In the genomic region with DNA sequence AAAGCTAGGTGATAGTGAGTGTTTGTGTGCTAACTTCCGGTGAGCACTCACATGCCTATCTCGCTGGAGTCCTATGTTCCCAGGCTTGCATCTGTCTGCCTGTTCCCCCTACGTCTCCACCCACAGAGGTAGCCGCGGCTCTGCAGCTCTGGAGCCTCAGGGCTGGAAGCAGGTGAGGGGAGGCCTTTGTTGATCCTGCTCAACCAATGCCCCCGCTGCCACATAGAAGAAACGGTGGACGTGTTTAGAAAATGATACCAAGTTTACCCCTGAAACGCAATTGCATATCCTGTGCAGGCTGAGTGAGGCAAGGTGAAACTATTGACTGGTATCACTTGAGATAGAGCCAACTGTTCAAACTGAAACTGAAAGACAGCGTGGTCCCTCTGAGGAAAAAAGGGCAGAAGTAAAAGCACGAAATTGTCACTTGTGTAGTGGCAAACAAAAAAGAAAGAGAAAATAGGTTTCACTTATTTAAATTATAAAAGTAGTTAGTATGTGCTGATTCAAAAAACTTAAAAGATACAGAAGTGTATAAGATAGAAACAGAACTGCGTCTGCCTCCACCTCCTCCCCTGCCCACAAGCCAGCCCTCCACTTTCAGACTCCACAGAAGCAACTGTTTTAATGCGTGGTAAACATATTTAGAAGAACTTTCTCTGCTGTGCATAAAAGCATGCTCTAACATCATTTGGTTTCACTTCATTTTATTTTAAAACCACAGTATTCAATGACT, we compare ENCODE assay signal across 8 cellular contexts. TPM values are rescaled to one million over a fixed set of nuclear protein-coding genes. Genes with fewer than 3 reads are reported as not detected.
DNase-seq lines count a peak whose midpoint lies in the region; ATAC-seq and TF ChIP-seq lines count a peak whose summit lies in the region.

No MANE protein-coding gene starts in this region.

- H3K4me3 ChIP-seq in GM12864 (ENCODE audit: low read depth, low read length) = peak overlapping the region; percentile 44

- POLR2A ChIA-PET in activated CD4-positive, alpha-beta memory T cell treated with anti-CD3 and anti-CD28 coated beads, Interleukin-2, amount 10 ng/mL, durations not matched to agents 7 days and 5 days (lab: Charles Lee) = interaction anchor here (0.7 to 2.6 kb wide), 6 partner anchors 12 to 547 kb away, joined by 3 to 7 read pairs (median 4); partner anchors contain the start of genes BRWD1, ETS2 and PSMG1

- peaks cover 27% of the 10 kb centered on the region for H3K4me1 Mint-ChIP-seq in activated CD4-positive, alpha-beta memory T cell treated with anti-CD3 and anti-CD28 coated beads, Interleukin-2, amount 10 ng/mL, durations not matched to agents 7 days and 5 days
- H3K4me1 Mint-ChIP-seq in immature natural killer cell = peaks cover 33 to 37% of the 10 kb centered on the region in 2 donors
- H3K4me1 Mint-ChIP-seq in stimulated activated effector memory CD8-positive, alpha-beta T cell treated with anti-CD3 and anti-CD28 coated beads, Interleukin-12 subunit alpha, Interleukin-12 subunit beta, amount 100 ng/mL, for 72 hours = peaks cover 41% of the 10 kb centered on the region

- peaks cover 17% of the 10 kb centered on the region for H3K27me3 Mint-ChIP-seq in activated CD4-positive, alpha-beta memory T cell treated with anti-CD3 and anti-CD28 coated beads, Interleukin-2, amount 10 ng/mL, durations not matched to agents 7 days and 5 days
- H3K27me3 Mint-ChIP-seq in immature natural killer cell (ENCODE audit: low read depth in 3 of 3) = peaks cover 0 to 4% (median 2%) of the 10 kb centered on the region in 3 donors

- CTCF ChIA-PET in activated CD4-positive, alpha-beta memory T cell treated with anti-CD3 and anti-CD28 coated beads, Interleukin-2, amount 10 ng/mL, durations not matched to agents 7 days and 5 days (lab: Charles Lee) = interaction anchor here (0.8 to 1.6 kb wide), 4 partner anchors 11 to 237 kb away, joined by 3 to 4 read pairs (median 3); no protein-coding TSS in a partner anchor

- peak overlapping the region; percentile 78 for H3K4me3 Mint-ChIP-seq in activated CD4-positive, alpha-beta memory T cell treated with anti-CD3 and anti-CD28 coated beads, Interleukin-2, amount 10 ng/mL, durations not matched to agents 7 days and 5 days
- H3K4me3 Mint-ChIP-seq in immature natural killer cell = peak overlapping the region; percentile 83 to 91 (median 88)
- H3K4me3 Mint-ChIP-seq in stimulated activated effector memory CD8-positive, alpha-beta T cell treated with anti-CD3 and anti-CD28 coated beads, Interleukin-12 subunit alpha, Interleukin-12 subunit beta, amount 100 ng/mL, for 72 hours = peak overlapping the region; percentile 58

- ATAC-seq in GM21717 (IDR thresholded peaks at IDR 0.05; ENCODE audit: unreplicated experiment) = peak; percentile 95
- ATAC-seq in stimulated activated effector memory CD8-positive, alpha-beta T cell treated with anti-CD3 and anti-CD28 coated beads, Interleukin-12 subunit alpha, Interleukin-12 subunit beta, amount 100 ng/mL, for 72 hours = peak; percentile 90

- H3K9me3 Mint-ChIP-seq in activated CD4-positive, alpha-beta memory T cell treated with anti-CD3 and anti-CD28 coated beads, Interleukin-2, amount 10 ng/mL, durations not matched to agents 7 days and 5 days = peaks cover 7% of the 10 kb centered on the region
- no peaks in the 10 kb centered on the region for H3K9me3 Mint-ChIP-seq in immature natural killer cell
- H3K9me3 Mint-ChIP-seq in stimulated activated effector memory CD8-positive, alpha-beta T cell treated with anti-CD3 and anti-CD28 coated beads, Interleukin-12 subunit alpha, Interleukin-12 subunit beta, amount 100 ng/mL, for 72 hours = peaks cover 3% of the 10 kb centered on the region

- H3K36me3 Mint-ChIP-seq in activated CD4-positive, alpha-beta memory T cell treated with anti-CD3 and anti-CD28 coated beads, Interleukin-2, amount 10 ng/mL, durations not matched to agents 7 days and 5 days (ENCODE audit: low read depth) = peaks cover 10% of the 10 kb centered on the region
- H3K36me3 Mint-ChIP-seq in immature natural killer cell = no peaks in the 10 kb centered on the region
- peaks cover 11% of the 10 kb centered on the region for H3K36me3 Mint-ChIP-seq in stimulated activated effector memory CD8-positive, alpha-beta T cell treated with anti-CD3 and anti-CD28 coated beads, Interleukin-12 subunit alpha, Interleukin-12 subunit beta, amount 100 ng/mL, for 72 hours

- TF ChIP-seq CTCF in GM12864 (IDR thresholded peaks at IDR 0.05; ENCODE audit: low read depth, low read length, missing control alignments) = no peak

- H3K27ac Mint-ChIP-seq in activated CD4-positive, alpha-beta memory T cell treated with anti-CD3 and anti-CD28 coated beads, Interleukin-2, amount 10 ng/mL, durations not matched to agents 7 days and 5 days = peak overlapping the region; percentile 97
- peak overlapping the region; percentile 83 to 97 (median 94) for H3K27ac Mint-ChIP-seq in immature natural killer cell
- peak overlapping the region; percentile 81 for H3K27ac Mint-ChIP-seq in stimulated activated effector memory CD8-positive, alpha-beta T cell treated with anti-CD3 and anti-CD28 coated beads, Interleukin-12 subunit alpha, Interleukin-12 subunit beta, amount 100 ng/mL, for 72 hours

- DNase-seq in GM12864 (ENCODE audit: low read depth) (peak; percentile 92), M059J (ENCODE audit: low read depth) (peak; percentile 73), immature natural killer cell (peak; percentile 65 to 71 (median 71)), SKM-1 treated with dmso at 0.1 percent for 144 hours (lab: John Stamatoyannopoulos, UW; ENCODE audit: unreplicated experiment) (no peak), DMS 273 treated with DMSO at 0.1 percent for 48 hours (lab: John Stamatoyannopoulos, UW) (no peak)
- DNase-seq in activated CD4-positive, alpha-beta memory T cell treated with anti-CD3 and anti-CD28 coated beads, Interleukin-2, amount 10 ng/mL, durations not matched to agents 7 days and 5 days = peak; percentile 72
- DNase-seq in stimulated activated effector memory CD8-positive, alpha-beta T cell treated with anti-CD3 and anti-CD28 coated beads, Interleukin-12 subunit alpha, Interleukin-12 subunit beta, amount 100 ng/mL, for 72 hours (ENCODE audit: low spot score in 2 of 2) = peak; percentile 34 to 83

RNA-seq across cellular contexts. Expression of gene ETS2, which starts 38.6 kb away (rescaled TPM):
- total RNA-seq in M059J (2014; rRNA removed; shearing (Covaris generic)) = 27.9 and 37.8 TPM in 2 replicates
- 10 to 100 TPM; 11.4 to 11.5 TPM for total RNA-seq in activated CD4-positive, alpha-beta memory T cell treated with anti-CD3 and anti-CD28 coated beads, Interleukin-2, amount 10 ng/mL, durations not matched to agents 7 days and 5 days
- 1 to 10 TPM; 3.2 to 7.3 (median 4.2) TPM for polyA plus RNA-seq in immature natural killer cell

Comparison
In these comparisons a context has a peak if more than half of its experiments do, and no peak if none do; other contexts are left out.
1. DNase-seq: peak in GM12864 (single experiment), M059J (single experiment), activated CD4-positive, alpha-beta memory T cell treated with anti-CD3 and anti-CD28 coated beads, Interleukin-2, amount 10 ng/mL, durations not matched to agents 7 days and 5 days (single experiment), immature natural killer cell (3 of 3) and stimulated activated effector memory CD8-positive, alpha-beta T cell treated with anti-CD3 and anti-CD28 coated beads, Interleukin-12 subunit alpha, Interleukin-12 subunit beta, amount 100 ng/mL, for 72 hours (2 of 2); none in SKM-1 treated with dmso at 0.1 percent for 144 hours (single experiment) and DMS 273 treated with DMSO at 0.1 percent for 48 hours (single experiment).
2. Peak in every context shown above with its lines, with median percentiles within 50 percentile points of each other: H3K27ac Mint-ChIP-seq and H3K4me3 Mint-ChIP-seq.